Comparison of ENCODE assay signal across 21 cellular contexts in the genomic region with DNA sequence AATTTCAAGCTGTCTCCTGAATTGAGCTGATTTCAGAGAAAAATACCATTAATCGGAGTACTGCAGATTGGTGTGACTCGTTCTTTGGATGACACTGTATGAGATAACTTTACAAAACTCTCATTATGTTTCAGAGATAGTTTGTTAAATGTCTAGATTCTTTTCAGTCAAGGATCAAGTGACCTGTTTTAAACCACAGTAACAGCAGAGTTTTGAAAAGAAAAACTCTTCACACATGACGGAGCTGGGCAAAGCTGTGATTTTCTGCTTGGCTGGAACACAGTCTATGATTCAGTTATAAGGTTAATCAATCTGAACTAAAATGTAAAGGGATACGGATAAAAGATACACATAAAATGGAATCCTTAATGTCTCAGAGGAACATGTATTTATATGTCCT.
DNase-seq lines count a peak whose midpoint lies in the region; ATAC-seq and TF ChIP-seq lines count a peak whose summit lies in the region.
"Had no signal": no experiment of that assay in that cellular context is flagged by ENCODE, and none has a peak within 500 bp of the region (broad histone marks: within the 10 kb centered on the region; RNA-seq: fewer than 3 reads in every experiment).

No MANE protein-coding gene starts in this region.

- no peak for ATAC-seq in HG02623 (IDR thresholded peaks at IDR 0.05; ENCODE audit: unreplicated experiment)
- ATAC-seq: GM12878 had no signal

- H3K4me3 ChIP-seq in GM23248: no peak overlapping the region
- H3K4me3 ChIP-seq in fibroblast of mammary gland (ENCODE audit: control insufficient read depth, low read depth, low read length): no peak overlapping the region
- H3K4me3 ChIP-seq in neural progenitor cell: no peak overlapping the region
- no peak overlapping the region for H3K4me3 ChIP-seq in mesenchymal stem cell (ENCODE audit: insufficient read depth in 1 of 2, low read depth in 1 of 2, low read length in 2 of 2)
- H3K4me3 ChIP-seq: GM12878, HAP-1, SK-N-MC had no signal

- no peak overlapping the region for H3K4me3 Mint-ChIP-seq in neural progenitor cell
- H3K4me3 Mint-ChIP-seq: CD4-positive, alpha-beta T cell had no signal

- no peak overlapping the region for H3K23ac ChIP-seq in mesenchymal stem cell (ENCODE audit: low read length in 2 of 2)

- H3K79me2 ChIP-seq in GM23248 (ENCODE audit: insufficient read depth): no peaks in the 10 kb centered on the region
- H3K79me2 ChIP-seq in neural progenitor cell (ENCODE audit: low read depth): no peaks in the 10 kb centered on the region

- no peak overlapping the region for H3K9ac ChIP-seq in GM23248
- H3K9ac ChIP-seq in neural progenitor cell: no peak overlapping the region
- H3K9ac ChIP-seq in mesenchymal stem cell (ENCODE audit: low read length): no peak overlapping the region

- H3K14ac ChIP-seq in mesenchymal stem cell (ENCODE audit: low read length in 2 of 2): no peak overlapping the region

- H3K79me1 ChIP-seq in mesenchymal stem cell (replicated peaks; ENCODE audit: low read length, poor library complexity, severe bottlenecking): no peaks in the 10 kb centered on the region

- H3K4me1 ChIP-seq in GM23248 (ENCODE audit: insufficient read depth): peaks cover 17% of the 10 kb centered on the region
- H3K4me1 ChIP-seq in neural progenitor cell: no peaks in the 10 kb centered on the region
- H3K4me1 ChIP-seq in mesenchymal stem cell (ENCODE audit: control insufficient read depth, insufficient read depth, low read depth, low read length): no peaks in the 10 kb centered on the region
- H3K4me1 ChIP-seq: BE2C, Caco-2, HAP-1 had no signal

- H2AFZ ChIP-seq in GM23248 (peak overlapping the region; percentile 40), neural progenitor cell (replicated peaks) (peak overlapping the region; percentile 31), mesenchymal stem cell (ENCODE audit: low read depth, low read length) (no peak overlapping the region)

- no peaks in the 10 kb centered on the region for H3K9me3 Mint-ChIP-seq in neural progenitor cell

- H2BK15ac ChIP-seq in mesenchymal stem cell (ENCODE audit: low read depth, poor library complexity, severe bottlenecking): no peak overlapping the region

- no peak overlapping the region for H3K27ac ChIP-seq in GM23248
- no peak overlapping the region for H3K27ac ChIP-seq in neural progenitor cell
- H3K27ac ChIP-seq in mesenchymal stem cell (ENCODE audit: low read length, poor library complexity, severe bottlenecking): no peak overlapping the region
- H3K27ac ChIP-seq: SK-N-MC had no signal

- H4K91ac ChIP-seq in mesenchymal stem cell (ENCODE audit: low read length): no peak overlapping the region

- no peak for TF ChIP-seq CTCF in fibroblast of mammary gland (conservative IDR thresholded peaks at IDR 0.05; ENCODE audit: control insufficient read depth, insufficient read depth, low read depth, low read length)
- TF ChIP-seq CTCF in neural progenitor cell (IDR thresholded peaks at IDR 0.05): no peak

- H3K4ac ChIP-seq in mesenchymal stem cell (ENCODE audit: low read depth in 1 of 2, low read length in 2 of 2): no peak overlapping the region

- no peak overlapping the region for H4K8ac ChIP-seq in mesenchymal stem cell (ENCODE audit: low read length)

- H3K9me3 ChIP-seq in GM23248 (ENCODE audit: low read depth) (no peaks in the 10 kb centered on the region), neural progenitor cell (ENCODE audit: low read depth) (peaks cover 10% of the 10 kb centered on the region), mesenchymal stem cell (ENCODE audit: control insufficient read depth, low read length) (no peaks in the 10 kb centered on the region)
- H3K9me3 ChIP-seq: BE2C, Caco-2, HAP-1 had no signal

- no peaks in the 10 kb centered on the region for H3K9me2 ChIP-seq in GM23248 (ENCODE audit: insufficient read depth)

- no peak overlapping the region for H2BK12ac ChIP-seq in mesenchymal stem cell (ENCODE audit: low read length in 2 of 2)

- no peak overlapping the region for H3K4me2 ChIP-seq in GM23248 (ENCODE audit: unreplicated experiment)
- H3K4me2 ChIP-seq in neural progenitor cell: no peak overlapping the region
- no peak overlapping the region for H3K4me2 ChIP-seq in mesenchymal stem cell (ENCODE audit: low read length, poor library complexity, severe bottlenecking)

- H2BK120ac ChIP-seq in mesenchymal stem cell (ENCODE audit: low read depth, low read length): no peak overlapping the region

- H3K36me3 ChIP-seq in GM23248 (ENCODE audit: low read depth) (no peaks in the 10 kb centered on the region), neural progenitor cell (no peaks in the 10 kb centered on the region), mesenchymal stem cell (ENCODE audit: control insufficient read depth in 1 of 2, insufficient read depth in 2 of 2, low read depth in 1 of 2, low read length in 2 of 2) (no peaks in the 10 kb centered on the region)
- H3K36me3 ChIP-seq: BE2C, HAP-1 had no signal

- no peak overlapping the region for H2BK5ac ChIP-seq in mesenchymal stem cell (ENCODE audit: low read depth, low read length, poor library complexity, severe bottlenecking)

- DNase-seq in GM23248 (peak; percentile 34), NCI-H69 (lab: John Stamatoyannopoulos, UW) (peak; percentile 67), fibroblast of mammary gland (ENCODE audit: low read depth) (peak; percentile 18), neural progenitor cell (ENCODE audit: low spot score) (no peak), KG1 (lab: John Stamatoyannopoulos, UW) (no peak), mesenchymal stem cell (no peak), CD1c-positive myeloid dendritic cell (ENCODE audit: extremely low spot score) (no peak)
- DNase-seq: BE2C; Caco-2; CD4-positive, alpha-beta T cell; Karpas-422; NCI-H1048; NCI-H1436; NCI-H2029 treated with DMSO at 0.1 percent for 48 hours; NCI-H774; OCI-M1; SHP77 had no signal

- H3F3A ChIP-seq in GM23248 (ENCODE audit: insufficient read depth) (no peaks in the 10 kb centered on the region), neural progenitor cell (ENCODE audit: low read depth) (no peaks in the 10 kb centered on the region)

- no peak overlapping the region for H2AK5ac ChIP-seq in mesenchymal stem cell (ENCODE audit: low read length, severe bottlenecking)

- 64 to 66% methylated on average over 4 of the region's 4 CpGs for WGBS in GM23248 (ENCODE audit: low coverage in 1 of 2, low lambda C conversion rate in 2 of 2, missing lambda C conversion rate in 2 of 2), 2 experiments
- 83% methylated on average over 3 of the region's 4 CpGs for WGBS in mesenchymal stem cell

- peaks cover 32% of the 10 kb centered on the region for H3K4me1 Mint-ChIP-seq in neural progenitor cell

- H3K27me3 Mint-ChIP-seq in neural progenitor cell (ENCODE audit: insufficient read depth, low read depth): no peaks in the 10 kb centered on the region
- H3K27me3 Mint-ChIP-seq: CD4-positive, alpha-beta T cell had no signal

- H3K27ac Mint-ChIP-seq in neural progenitor cell: no peak overlapping the region
- H3K27ac Mint-ChIP-seq: CD4-positive, alpha-beta T cell had no signal

- in situ Hi-C loops in GM23248 (cut with MboI): no loop called here

- H4K20me1 ChIP-seq in GM23248 (ENCODE audit: insufficient read depth): no peaks in the 10 kb centered on the region
- no peaks in the 10 kb centered on the region for H4K20me1 ChIP-seq in neural progenitor cell (ENCODE audit: low read depth)

- H3K27me3 ChIP-seq in GM23248 (replicated peaks; ENCODE audit: insufficient read depth) (no peaks in the 10 kb centered on the region), neural progenitor cell (no peaks in the 10 kb centered on the region), mesenchymal stem cell (ENCODE audit: control insufficient read depth in 1 of 2, insufficient read depth in 1 of 2, low read length in 2 of 2) (no peaks in the 10 kb centered on the region)
- H3K27me3 ChIP-seq: BE2C had no signal

- no peak overlapping the region for H3K18ac ChIP-seq in mesenchymal stem cell (ENCODE audit: low read depth in 1 of 2, low read length in 2 of 2)

- H3K36me3 Mint-ChIP-seq in neural progenitor cell: no peaks in the 10 kb centered on the region

Comparison
In these comparisons a context has a peak if more than half of its experiments do, and no peak if none do; other contexts are left out.
1. DNase-seq: peak in GM23248 (single experiment), NCI-H69 (single experiment) and fibroblast of mammary gland (single experiment); none in neural progenitor cell (single experiment), KG1 (single experiment), mesenchymal stem cell (single experiment) and CD1c-positive myeloid dendritic cell (single experiment).